Comparison of ENCODE assay signal across 5 cellular contexts in the genomic region with DNA sequence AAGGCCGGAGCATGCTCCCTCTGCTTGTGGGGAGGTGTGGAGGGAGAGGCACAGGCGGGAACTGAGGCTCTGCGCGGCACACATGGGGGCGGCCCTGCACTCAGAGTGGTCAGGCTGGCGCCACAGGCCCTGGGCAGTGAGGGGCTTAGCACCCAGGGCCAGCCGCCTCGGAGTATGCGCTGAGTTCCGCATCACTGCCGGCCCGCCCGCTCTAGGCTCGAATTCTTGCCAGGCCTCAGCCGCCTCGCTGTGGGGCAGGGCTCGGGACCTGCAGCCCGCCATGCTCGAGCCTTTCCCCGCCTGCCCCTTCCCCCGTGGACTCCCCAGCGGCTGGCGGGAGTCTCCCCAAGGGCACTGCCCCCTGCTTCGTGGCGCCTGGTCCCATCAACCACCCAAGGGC.
A peak's percentile ranks its signal among the peaks of the same experiment; 100 is the strongest.
DNase-seq lines count a peak whose midpoint lies in the region; ATAC-seq and TF ChIP-seq lines count a peak whose summit lies in the region.
"Not testable (repeated sequence)": the region's sequence is repeated elsewhere in the genome, so short reads cannot be mapped to it uniquely, and the experiment has no call there.

No MANE protein-coding gene starts in this region.

- WGBS in right cardiac atrium = 92% methylated on average over 25 of the region's 25 CpGs

- not testable (repeated sequence) for H3K79me2 ChIP-seq in osteoblast (ENCODE audit: insufficient read depth, low read length)

- ATAC-seq in right cardiac atrium = not testable (repeated sequence)

- H2AFZ ChIP-seq in osteoblast (ENCODE audit: low read length) = not testable (repeated sequence)

- H3K36me3 Mint-ChIP-seq in chondrocyte (ENCODE audit: low read depth) = not testable (repeated sequence)

- intact Hi-C loops in right cardiac atrium (cut with DNase I) = not testable (repeated sequence)

- not testable (repeated sequence) for H3K4me3 ChIP-seq in H7 (ENCODE audit: insufficient read depth, low read depth, low read length); right cardiac atrium (ENCODE audit: low read length); osteoblast (ENCODE audit: insufficient read depth, low read length)

- not testable (repeated sequence) for H3K27me3 Mint-ChIP-seq in chondrocyte (ENCODE audit: low read depth)

- peak; percentile 1 for DNase-seq in H7
- peak; percentile 72 for DNase-seq in chondrocyte (ENCODE audit: low spot score)
- peak; percentile 18 for DNase-seq in ecto neural progenitor cell (ENCODE audit: low spot score)
- peak in 2 of 3 donors; percentile 32 to 33 for DNase-seq in right cardiac atrium
- peak; percentile 29 for DNase-seq in osteoblast (ENCODE audit: insufficient read length, low spot score, missing footprints)

- not testable (repeated sequence) for H3K4me1 ChIP-seq in right cardiac atrium (ENCODE audit: control insufficient read depth, insufficient read depth, low read length); osteoblast (ENCODE audit: insufficient read depth, low read length)

- H3K27ac ChIP-seq in right cardiac atrium (ENCODE audit: low read length); osteoblast (ENCODE audit: low read depth, low read length): not testable (repeated sequence)

- H3K4me2 ChIP-seq in osteoblast (ENCODE audit: insufficient read depth, low read length) = not testable (repeated sequence)

- not testable (repeated sequence) for H3K9me3 ChIP-seq in right cardiac atrium (ENCODE audit: control insufficient read depth, low read length); osteoblast (ENCODE audit: low read depth, low read length)

- not testable (repeated sequence) for H3K9me3 Mint-ChIP-seq in chondrocyte (ENCODE audit: low read depth)

- not testable (repeated sequence) for TF ChIP-seq CTCF in chondrocyte (IDR thresholded peaks at IDR 0.05); osteoblast (IDR thresholded peaks at IDR 0.05; ENCODE audit: extremely low read depth, low read depth, low read length)

- H3K27ac Mint-ChIP-seq in chondrocyte (ENCODE audit: unreplicated experiment) = not testable (repeated sequence)

- H3K4me3 Mint-ChIP-seq in chondrocyte (ENCODE audit: unreplicated experiment) = not testable (repeated sequence)

- not testable (repeated sequence) for H3K4me1 Mint-ChIP-seq in chondrocyte (ENCODE audit: low read depth)

- not testable (repeated sequence) for H3K36me3 ChIP-seq in H7 (replicated peaks; ENCODE audit: control insufficient read depth, insufficient read depth, low read length); osteoblast (ENCODE audit: insufficient read depth, low read length)

- not testable (repeated sequence) for H4K20me1 ChIP-seq in osteoblast (ENCODE audit: insufficient read depth, low read length)

- H3K27me3 ChIP-seq in H7 (ENCODE audit: control insufficient read depth, insufficient read depth, low read length); right cardiac atrium (ENCODE audit: control insufficient read depth, insufficient read depth); osteoblast (ENCODE audit: insufficient read depth, low read length): not testable (repeated sequence)

Comparison
In these comparisons a context has a peak if more than half of its experiments do, and no peak if none do; other contexts are left out.
1. DNase-seq: peak in every context shown above with its lines; median percentile 72 in chondrocyte; 32 in right cardiac atrium; 29 in osteoblast; 18 in ecto neural progenitor cell; 1 in H7.